ENCODE assay signal across 2 cellular contexts in genomic region chr6:148502083-148502772, GRCh38.
TF ChIP-seq lines count a peak whose summit lies in the region.

No MANE protein-coding gene starts in this region.

TF ChIP-seq in SK-N-SH, 30 proteins besides CTCF, POLR2A, EP300 and RAD21 (continued from another document):
- TF ChIP-seq, protein P1, sequence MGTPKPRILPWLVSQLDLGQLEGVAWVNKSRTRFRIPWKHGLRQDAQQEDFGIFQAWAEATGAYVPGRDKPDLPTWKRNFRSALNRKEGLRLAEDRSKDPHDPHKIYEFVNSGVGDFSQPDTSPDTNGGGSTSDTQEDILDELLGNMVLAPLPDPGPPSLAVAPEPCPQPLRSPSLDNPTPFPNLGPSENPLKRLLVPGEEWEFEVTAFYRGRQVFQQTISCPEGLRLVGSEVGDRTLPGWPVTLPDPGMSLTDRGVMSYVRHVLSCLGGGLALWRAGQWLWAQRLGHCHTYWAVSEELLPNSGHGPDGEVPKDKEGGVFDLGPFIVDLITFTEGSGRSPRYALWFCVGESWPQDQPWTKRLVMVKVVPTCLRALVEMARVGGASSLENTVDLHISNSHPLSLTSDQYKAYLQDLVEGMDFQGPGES (IDR thresholded peaks at IDR 0.05; ENCODE audit: low read depth, low read length): no peak
- no peak for TF ChIP-seq RXRA (IDR thresholded peaks at IDR 0.05; ENCODE audit: borderline replicate concordance, low read depth)
- TF ChIP-seq TEAD4 (IDR thresholded peaks at IDR 0.05; ENCODE audit: borderline replicate concordance, insufficient read depth): no peak
- TF ChIP-seq FOSL2 (IDR thresholded peaks at IDR 0.05; ENCODE audit: borderline replicate concordance, low read depth): no peak
- no peak for TF ChIP-seq TCF12 (IDR thresholded peaks at IDR 0.05)
- TF ChIP-seq SIN3A (IDR thresholded peaks at IDR 0.05; ENCODE audit: borderline replicate concordance, low read depth, low read length): no peak
- no peak for TF ChIP-seq JUND (IDR thresholded peaks at IDR 0.05)
- no peak for TF ChIP-seq FOXJ3 (CRISPR knock-in tag; IDR thresholded peaks at IDR 0.05)
- TF ChIP-seq EZH2phosphoT487 (IDR thresholded peaks at IDR 0.05; ENCODE audit: borderline replicate concordance, low read depth): no peak

TF ChIP-seq in SK-N-SH treated with all-trans-retinoic acid at 6 μM for 48 hours, 23 proteins besides CTCF, POLR2A, EP300 and RAD21 (continued from another document):
- TF ChIP-seq, protein P2, sequence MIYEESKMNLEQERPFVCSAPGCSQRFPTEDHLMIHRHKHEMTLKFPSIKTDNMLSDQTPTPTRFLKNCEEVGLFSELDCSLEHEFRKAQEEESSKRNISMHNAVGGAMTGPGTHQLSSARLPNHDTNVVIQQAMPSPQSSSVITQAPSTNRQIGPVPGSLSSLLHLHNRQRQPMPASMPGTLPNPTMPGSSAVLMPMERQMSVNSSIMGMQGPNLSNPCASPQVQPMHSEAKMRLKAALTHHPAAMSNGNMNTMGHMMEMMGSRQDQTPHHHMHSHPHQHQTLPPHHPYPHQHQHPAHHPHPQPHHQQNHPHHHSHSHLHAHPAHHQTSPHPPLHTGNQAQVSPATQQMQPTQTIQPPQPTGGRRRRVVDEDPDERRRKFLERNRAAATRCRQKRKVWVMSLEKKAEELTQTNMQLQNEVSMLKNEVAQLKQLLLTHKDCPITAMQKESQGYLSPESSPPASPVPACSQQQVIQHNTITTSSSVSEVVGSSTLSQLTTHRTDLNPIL (CRISPR knock-in tag; IDR thresholded peaks at IDR 0.05; ENCODE audit: low read depth): no peak
- TF ChIP-seq PATZ1 (CRISPR knock-in tag; IDR thresholded peaks at IDR 0.05; ENCODE audit: borderline replicate concordance): no peak
- TF ChIP-seq OSR1 (CRISPR knock-in tag; IDR thresholded peaks at IDR 0.05): no peak
- TF ChIP-seq ISL1 (CRISPR knock-in tag; IDR thresholded peaks at IDR 0.05): no peak
- TF ChIP-seq ESRRG (CRISPR knock-in tag; IDR thresholded peaks at IDR 0.05): no peak
- TF ChIP-seq, protein P3, sequence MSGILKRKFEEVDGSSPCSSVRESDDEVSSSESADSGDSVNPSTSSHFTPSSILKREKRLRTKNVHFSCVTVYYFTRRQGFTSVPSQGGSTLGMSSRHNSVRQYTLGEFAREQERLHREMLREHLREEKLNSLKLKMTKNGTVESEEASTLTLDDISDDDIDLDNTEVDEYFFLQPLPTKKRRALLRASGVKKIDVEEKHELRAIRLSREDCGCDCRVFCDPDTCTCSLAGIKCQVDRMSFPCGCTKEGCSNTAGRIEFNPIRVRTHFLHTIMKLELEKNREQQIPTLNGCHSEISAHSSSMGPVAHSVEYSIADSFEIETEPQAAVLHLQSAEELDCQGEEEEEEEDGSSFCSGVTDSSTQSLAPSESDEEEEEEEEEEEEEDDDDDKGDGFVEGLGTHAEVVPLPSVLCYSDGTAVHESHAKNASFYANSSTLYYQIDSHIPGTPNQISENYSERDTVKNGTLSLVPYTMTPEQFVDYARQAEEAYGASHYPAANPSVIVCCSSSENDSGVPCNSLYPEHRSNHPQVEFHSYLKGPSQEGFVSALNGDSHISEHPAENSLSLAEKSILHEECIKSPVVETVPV (CRISPR knock-in tag; IDR thresholded peaks at IDR 0.05): no peak
- no peak for TF ChIP-seq ZFP3 (CRISPR knock-in tag; IDR thresholded peaks at IDR 0.05)
- TF ChIP-seq BACH2 (CRISPR knock-in tag; IDR thresholded peaks at IDR 0.05; ENCODE audit: borderline replicate concordance): no peak
- TF ChIP-seq ARNTL (CRISPR knock-in tag; IDR thresholded peaks at IDR 0.05; ENCODE audit: borderline replicate concordance, low read depth): no peak
- no peak for TF ChIP-seq SNAI2 (CRISPR knock-in tag; IDR thresholded peaks at IDR 0.05)
- no peak for TF ChIP-seq ZFP30 (CRISPR knock-in tag; IDR thresholded peaks at IDR 0.05)
- TF ChIP-seq ZNF70 (CRISPR knock-in tag; IDR thresholded peaks at IDR 0.05): no peak
- TF ChIP-seq ZNF8 (CRISPR knock-in tag; IDR thresholded peaks at IDR 0.05): no peak
TF ChIP-seq in SK-N-SH treated with all-trans-retinoic acid at 6 μM for 48 hours: peak in this region for 0.
